8 cellular contexts compared by ENCODE assay signal in genomic region chr1:54764132-54764921, GRCh38. TPM values are rescaled to one million over a fixed set of nuclear protein-coding genes. Genes with fewer than 3 reads are reported as not detected.
DNase-seq lines count a peak whose midpoint lies in the region; ATAC-seq and TF ChIP-seq lines count a peak whose summit lies in the region.

Gene PARS2, minus strand, starts transcription at chr1:54764523. Its CDS starts 5,362 bp downstream, at chr1:54759161.

- no peaks in the 10 kb centered on the region for H3K27me3 Mint-ChIP-seq in activated CD4-positive, alpha-beta T cell treated with anti-CD3 and anti-CD28 coated beads, Interleukin-2, amount 10 ng/mL, durations not matched to agents 24 days and 14 days

- no peak for TF ChIP-seq CTCF in coronary artery (IDR thresholded peaks at IDR 0.05)

- DNase-seq in NCI-H526 (lab: John Stamatoyannopoulos, UW) (peak; percentile 99), coronary artery (ENCODE audit: low spot score) (peak; percentile 98), left colon (peak; percentile 97 to 99)
- peak; percentile 99 for DNase-seq in activated CD4-positive, alpha-beta T cell treated with anti-CD3 and anti-CD28 coated beads, Interleukin-2, amount 10 ng/mL, durations not matched to agents 24 days and 14 days
- peak; percentile 95 to 96 for DNase-seq in stimulated activated CD4-positive, alpha-beta T cell treated with anti-CD3 and anti-CD28 coated beads, Interleukin-1b, Interleukin-23, amount 100 ng/mL, for 4 hours (ENCODE audit: low read depth in 2 of 2)

- H3K36me3 Mint-ChIP-seq in activated CD4-positive, alpha-beta T cell treated with anti-CD3 and anti-CD28 coated beads, Interleukin-2, amount 10 ng/mL, durations not matched to agents 24 days and 14 days (ENCODE audit: low read depth): peaks cover under 1% of the 10 kb centered on the region

- peaks cover 11% of the 10 kb centered on the region for H3K4me1 Mint-ChIP-seq in activated CD4-positive, alpha-beta T cell treated with anti-CD3 and anti-CD28 coated beads, Interleukin-2, amount 10 ng/mL, durations not matched to agents 24 days and 14 days

- peak within 1 kb of the TSS; percentile 86 to 97 (median 90) for H3K9ac ChIP-seq in BLaER1 treated with 17β-estradiol and CSF1 and Interleukin-3, amounts not matched to agents 10 nM and 100 nM

- no peaks in the 10 kb centered on the region for H4K20me1 ChIP-seq in BLaER1 treated with 17β-estradiol and CSF1 and Interleukin-3, amounts not matched to agents 10 nM and 100 nM

- H3K4me2 ChIP-seq in BLaER1 treated with 17β-estradiol and CSF1 and Interleukin-3, amounts not matched to agents 10 nM and 100 nM: peak within 1 kb of the TSS; percentile 75 to 96 (median 88)

- peak within 1 kb of the TSS; percentile 94 for H3K27ac Mint-ChIP-seq in activated CD4-positive, alpha-beta T cell treated with anti-CD3 and anti-CD28 coated beads, Interleukin-2, amount 10 ng/mL, durations not matched to agents 24 days and 14 days

- peaks cover 0 to 1% (median under 1%) of the 10 kb centered on the region in 11 experiments; a peak in 5 of 22 replicates for H3K36me3 ChIP-seq in BLaER1 treated with 17β-estradiol and CSF1 and Interleukin-3, amounts not matched to agents 10 nM and 100 nM

- peaks cover 17 to 27% (median 23%) of the 10 kb centered on the region in 10 experiments for H3K4me1 ChIP-seq in BLaER1 treated with 17β-estradiol and CSF1 and Interleukin-3, amounts not matched to agents 10 nM and 100 nM

- H3K4me3 Mint-ChIP-seq in activated CD4-positive, alpha-beta T cell treated with anti-CD3 and anti-CD28 coated beads, Interleukin-2, amount 10 ng/mL, durations not matched to agents 24 days and 14 days: peak within 1 kb of the TSS; percentile 93

- peak within 1 kb of the TSS; percentile 66 to 94 (median 86) for H3K4me3 ChIP-seq in BLaER1 treated with 17β-estradiol and CSF1 and Interleukin-3, amounts not matched to agents 10 nM and 100 nM
- H3K4me3 ChIP-seq in coronary artery: peak within 1 kb of the TSS; percentile 88

- H3K9me3 Mint-ChIP-seq in activated CD4-positive, alpha-beta T cell treated with anti-CD3 and anti-CD28 coated beads, Interleukin-2, amount 10 ng/mL, durations not matched to agents 24 days and 14 days: no peaks in the 10 kb centered on the region

- H3K9me3 ChIP-seq in BLaER1 treated with 17β-estradiol and CSF1 and Interleukin-3, amounts not matched to agents 10 nM and 100 nM (replicated peaks in 1 of 11): no peaks in the 10 kb centered on the region

- H3K27ac ChIP-seq in BLaER1 treated with 17β-estradiol and CSF1 and Interleukin-3, amounts not matched to agents 10 nM and 100 nM: peak within 1 kb of the TSS; percentile 73 to 97 (median 88)
- H3K27ac ChIP-seq in coronary artery: peak within 1 kb of the TSS; percentile 21 to 80

- intact Hi-C loops in activated CD4-positive, alpha-beta T cell treated with anti-CD3 and anti-CD28 coated beads, Interleukin-2, amount 10 ng/mL, durations not matched to agents 24 days and 14 days (cut with micrococcal nuclease): loop anchor here (1.0 to 5.0 kb wide), 6 partner anchors 37 to 875 kb away; partner anchors contain the start of genes DHCR24, IFT25, LRRC42 and TCEANC2
- intact Hi-C loops in left colon (cut with DNase I, micrococcal nuclease): no loop called here

- H3K27me3 ChIP-seq in BLaER1 treated with 17β-estradiol and CSF1 and Interleukin-3, amounts not matched to agents 10 nM and 100 nM: no peaks in the 10 kb centered on the region

- peak; percentile 96 for ATAC-seq in GM19328 (IDR thresholded peaks at IDR 0.05; ENCODE audit: unreplicated experiment)
- ATAC-seq in HG03469 (IDR thresholded peaks at IDR 0.05; ENCODE audit: unreplicated experiment): peak; percentile 92
- peak; percentile 93 for ATAC-seq in left colon

RNA-seq across cellular contexts. Expression of gene PARS2, which starts in this region (rescaled TPM):
- total RNA-seq in activated CD4-positive, alpha-beta T cell treated with anti-CD3 and anti-CD28 coated beads, Interleukin-2, amount 10 ng/mL, durations not matched to agents 24 days and 14 days: 7.1 and 7.8 TPM in 2 replicates
- 10 to 100 TPM in 1 of 2 donors, 1 to 10 TPM in 1; 9.3 to 11.3 TPM for total RNA-seq in left colon

Comparison
In these comparisons a context has a peak if more than half of its experiments do, and no peak if none do; other contexts are left out.
1. Peak in every context shown above with its lines: DNase-seq, ATAC-seq, H3K4me3 ChIP-seq and H3K27ac ChIP-seq.